27 cellular contexts compared by ENCODE assay signal in genomic region chrY:7463186-7463585, GRCh38.
"Had no signal": no experiment of that assay in that cellular context is flagged by ENCODE, and none has a peak within 500 bp of the region (broad histone marks: within the 10 kb centered on the region; RNA-seq: fewer than 3 reads in every experiment).

No MANE protein-coding gene starts in this region.

- DNase-seq: activated CD4-positive, alpha-beta memory T cell treated with anti-CD3 and anti-CD28 coated beads, Interleukin-2, amount 10 ng/mL, durations not matched to agents 7 days and 5 days; activated CD4-positive, alpha-beta T cell treated with anti-CD3 and anti-CD28 coated beads for 1 hour; activated CD4-positive, alpha-beta T cell treated with anti-CD3 and anti-CD28 coated beads, Interleukin-2, amount 10 ng/mL, durations not matched to agents 7 days and 5 days; activated CD8-positive, alpha-beta memory T cell treated with anti-CD3 and anti-CD28 coated beads, Interleukin-2, amount 50 U/mL, for 48 hours; activated naive CD8-positive, alpha-beta T cell treated with anti-CD3 and anti-CD28 coated beads, Interleukin-2, amount 50 U/mL, for 24 hours; activated T-cell treated with anti-CD3 and anti-CD28 coated beads, Interleukin-2, amount 50 U/mL, for 24 hours; amygdala; endodermal cell; head of caudate nucleus; hippocampal formation; left cardiac atrium; mammary epithelial cell; natural killer cell; occipital lobe; stimulated activated CD4-positive, alpha-beta T cell treated with anti-CD3 and anti-CD28 coated beads, Interleukin-15, amount 100 ng/mL, for 24 hours; stimulated activated CD4-positive, alpha-beta T cell treated with anti-CD3 and anti-CD28 coated beads, Interleukin-2, amount 100 ng/mL, for 24 hours; stimulated activated naive B cell treated with anti-CD40 and anti-IgM and Interleukin-4, amounts not matched to agents 10 μg/mL and 1 μg/mL and 100 μg/mL, for 72 hours; stomach; T1000; thyroid gland; upper lobe of left lung had no signal

- H3K4me3 ChIP-seq: esophagus muscularis mucosa, gastroesophageal sphincter, neural progenitor cell, right atrium auricular region, stomach, thyroid gland, upper lobe of left lung, vagina had no signal

- H3K9ac ChIP-seq: neural progenitor cell had no signal

- H3K4me1 ChIP-seq: gastroesophageal sphincter, neural progenitor cell, right atrium auricular region, stomach, thyroid gland, upper lobe of left lung, vagina had no signal

- H3K4me2 ChIP-seq: neural progenitor cell had no signal

- H2AFZ ChIP-seq: neural progenitor cell had no signal

- ATAC-seq: activated naive CD8-positive, alpha-beta T cell treated with anti-CD3 and anti-CD28 coated beads, Interleukin-2, amount 50 U/mL, for 24 hours; gastroesophageal sphincter; left cardiac atrium; natural killer cell; stimulated activated naive B cell treated with anti-CD40 and anti-IgM and Interleukin-4, amounts not matched to agents 10 μg/mL and 1 μg/mL and 100 μg/mL, for 72 hours; WTC11 had no signal

- H3K27me3 ChIP-seq: esophagus muscularis mucosa, gastroesophageal sphincter, neural progenitor cell, right atrium auricular region, stomach, thyroid gland, upper lobe of left lung, vagina had no signal

- H3K36me3 ChIP-seq: esophagus muscularis mucosa, gastroesophageal sphincter, neural progenitor cell, right atrium auricular region, stomach, thyroid gland, upper lobe of left lung, vagina had no signal

- H3K27ac ChIP-seq: esophagus muscularis mucosa, gastroesophageal sphincter, neural progenitor cell, right atrium auricular region, stomach, thyroid gland, upper lobe of left lung, vagina had no signal

- H3K9me3 ChIP-seq: esophagus muscularis mucosa, gastroesophageal sphincter, right atrium auricular region, stomach, thyroid gland, upper lobe of left lung, vagina had no signal
